Comparison of ENCODE assay signal across 7 cellular contexts in the genomic region with DNA sequence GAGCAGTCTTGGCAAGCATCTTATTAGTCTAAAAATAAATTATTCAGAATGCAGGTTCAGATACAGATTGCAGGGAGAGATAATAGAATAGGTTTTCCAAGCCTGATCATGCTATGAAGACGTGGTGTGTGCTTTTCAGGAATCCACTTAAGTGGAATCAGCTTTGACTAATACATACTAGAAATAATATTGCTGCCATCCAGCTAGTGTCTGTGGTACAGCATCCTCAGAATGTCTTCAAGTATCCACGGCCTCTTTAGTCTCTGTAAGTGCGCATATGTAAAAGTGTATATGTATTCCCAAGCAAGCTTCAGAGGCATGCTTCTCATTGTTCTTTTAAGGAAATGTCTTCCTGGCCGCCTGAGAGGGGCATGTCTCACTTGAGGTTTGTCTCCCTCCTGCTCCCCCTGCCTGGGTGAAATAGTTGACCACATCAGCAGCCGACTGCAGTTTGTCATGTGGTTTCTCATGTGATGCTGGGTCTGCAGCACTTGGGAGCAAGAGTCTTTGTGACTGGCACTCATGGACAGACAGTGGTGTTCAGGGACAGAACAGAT.
DNase-seq lines count a peak whose midpoint lies in the region; ATAC-seq and TF ChIP-seq lines count a peak whose summit lies in the region.

No MANE protein-coding gene starts in this region.

- H3K9ac ChIP-seq in endodermal cell (ENCODE audit: extremely low read depth, low read length, poor library complexity, severe bottlenecking): no peak overlapping the region

- H3K27ac Mint-ChIP-seq in endodermal cell: peak overlapping the region; percentile 69

- H3K27ac ChIP-seq in endodermal cell (ENCODE audit: low read depth, low read length): peak overlapping the region; percentile 61
- no peak overlapping the region for H3K27ac ChIP-seq in gastroesophageal sphincter

- no peak overlapping the region for H3K4me3 ChIP-seq in endodermal cell (ENCODE audit: low read length)
- no peak overlapping the region for H3K4me3 ChIP-seq in gastroesophageal sphincter

- ATAC-seq in left lobe of liver (no peak), gastroesophageal sphincter (no peak)

- H3K4me1 ChIP-seq in endodermal cell (ENCODE audit: control insufficient read depth, insufficient read depth, low read length) (peaks cover 14% of the 10 kb centered on the region), gastroesophageal sphincter (peaks cover 5 to 71% (median 13%) of the 10 kb centered on the region in 3 donors)

- TF ChIP-seq POLR2A in gastroesophageal sphincter (IDR thresholded peaks at IDR 0.05): no peak

- H3K36me3 ChIP-seq in endodermal cell (ENCODE audit: control insufficient read depth, insufficient read depth, low read length): peaks cover 10% of the 10 kb centered on the region
- H3K36me3 ChIP-seq in gastroesophageal sphincter: no peaks in the 10 kb centered on the region

- 71 to 80% methylated on average over 5 of the region's 5 CpGs for WGBS in endodermal cell (ENCODE audit: insufficient coverage in 1 of 2, insufficient read length in 1 of 2), 2 experiments
- WGBS in gastroesophageal sphincter (ENCODE audit: low coverage in 1 of 2), 2 donors: 18 to 28% methylated on average over 2 to 4 of the region's 5 CpGs

- H3K4me3 Mint-ChIP-seq in endodermal cell: no peak overlapping the region

- H3K9me3 ChIP-seq in endodermal cell (ENCODE audit: control insufficient read depth, low read length): no peaks in the 10 kb centered on the region
- H3K9me3 ChIP-seq in gastroesophageal sphincter: no peaks in the 10 kb centered on the region

- no peaks in the 10 kb centered on the region for H3K9me3 Mint-ChIP-seq in endodermal cell

- TF ChIP-seq EP300 in gastroesophageal sphincter (IDR thresholded peaks at IDR 0.05): no peak

- TF ChIP-seq CTCF in endodermal cell (conservative IDR thresholded peaks at IDR 0.05) (no peak), gastroesophageal sphincter (IDR thresholded peaks at IDR 0.05) (peak in 2 of 4 experiments; percentile 24 to 37)

- H3K27me3 ChIP-seq in endodermal cell (ENCODE audit: control insufficient read depth, insufficient read depth, low read length, poor library complexity, severe bottlenecking): no peaks in the 10 kb centered on the region
- no peaks in the 10 kb centered on the region for H3K27me3 ChIP-seq in gastroesophageal sphincter

- peaks cover 17% of the 10 kb centered on the region for H3K36me3 Mint-ChIP-seq in endodermal cell (ENCODE audit: low read depth)

- DNase-seq in H4 (ENCODE audit: low spot score): peak; percentile 15
- peak; percentile 28 for DNase-seq in NCI-H526 treated with DMSO at 0.1 percent for 48 hours (lab: John Stamatoyannopoulos, UW)
- peak; percentile 73 for DNase-seq in endodermal cell
- peak; percentile 34 for DNase-seq in mucosa of gallbladder (ENCODE audit: low spot score)
- no peak for DNase-seq in left lobe of liver (ENCODE audit: low spot score)
- no peak for DNase-seq in SKM-1 (lab: John Stamatoyannopoulos, UW; ENCODE audit: unreplicated experiment)

- no peaks in the 10 kb centered on the region for H3K27me3 Mint-ChIP-seq in endodermal cell (ENCODE audit: insufficient read depth)

- peaks cover 58% of the 10 kb centered on the region for H3K4me1 Mint-ChIP-seq in endodermal cell

Comparison
In these comparisons a context has a peak if more than half of its experiments do, and no peak if none do; other contexts are left out.
1. DNase-seq: peak in H4 (single experiment), NCI-H526 treated with DMSO at 0.1 percent for 48 hours (single experiment), endodermal cell (single experiment) and mucosa of gallbladder (single experiment); none in left lobe of liver (single experiment) and SKM-1 (single experiment).